Comparison of ENCODE assay signal across 11 cellular contexts in genomic region chr17:3666516-3666915, GRCh38. TPM values are rescaled to one million over a fixed set of nuclear protein-coding genes. Genes with fewer than 3 reads are reported as not detected.
DNase-seq lines count a peak whose midpoint lies in the region; ATAC-seq and TF ChIP-seq lines count a peak whose summit lies in the region.
"Had no signal": no experiment of that assay in that cellular context is flagged by ENCODE, and none has a peak within 500 bp of the region (broad histone marks: within the 10 kb centered on the region; RNA-seq: fewer than 3 reads in every experiment).

No MANE protein-coding gene starts in this region.

- H3K36me3 ChIP-seq in brain microvascular endothelial cell (replicated peaks) (peaks cover 23% of the 10 kb centered on the region), lung (ENCODE audit: control insufficient read depth in 2 of 2, insufficient read depth in 2 of 2, low read length in 2 of 2) (peaks cover 5 to 25% of the 10 kb centered on the region in 2 donors)

- H3K4me1 ChIP-seq in lung (ENCODE audit: control insufficient read depth in 2 of 2, insufficient read depth in 2 of 2, low read length in 2 of 2) = peaks cover 8 to 9% of the 10 kb centered on the region in 2 donors

- H3K36me3 Mint-ChIP-seq in activated CD4-positive, alpha-beta T cell treated with anti-CD3 and anti-CD28 coated beads, Interleukin-2, amount 10 ng/mL, durations not matched to agents 24 days and 14 days (ENCODE audit: low read depth) = peaks cover 12% of the 10 kb centered on the region

- H3K27ac ChIP-seq in brain microvascular endothelial cell (no peak overlapping the region), lung (ENCODE audit: low read depth in 1 of 2, low read length in 1 of 2) (peak overlapping the region; percentile 41 to 100), temporal lobe (ENCODE audit: low read depth, low read length) (peak overlapping the region; percentile 70)

- no peak overlapping the region for H3K27ac Mint-ChIP-seq in activated CD4-positive, alpha-beta T cell treated with anti-CD3 and anti-CD28 coated beads, Interleukin-2, amount 10 ng/mL, durations not matched to agents 24 days and 14 days

- no peaks in the 10 kb centered on the region for H3K9me3 ChIP-seq in lung (ENCODE audit: control insufficient read depth in 2 of 2, insufficient read depth in 1 of 2, low read length in 1 of 2)

- H3K4me3 ChIP-seq in brain microvascular endothelial cell (ENCODE audit: low read depth, low read length) (peak overlapping the region; percentile 36), lung (no peak overlapping the region)

- H3K27me3 ChIP-seq in brain microvascular endothelial cell (replicated peaks) (no peaks in the 10 kb centered on the region), lung (ENCODE audit: control insufficient read depth, insufficient read depth) (no peaks in the 10 kb centered on the region)

- in situ Hi-C loops in brain microvascular endothelial cell (cut with HindIII; ENCODE audit: low pct_ligation_motif_present, low sequenced_read_pairs) = no loop called here

- ATAC-seq in lung (ENCODE audit: insufficient read depth, low FRiP score) (no peak), GM21447 (IDR thresholded peaks at IDR 0.05; ENCODE audit: unreplicated experiment) (no peak), GM21737 (IDR thresholded peaks at IDR 0.05; ENCODE audit: unreplicated experiment) (no peak)

- H3K4me1 Mint-ChIP-seq in activated CD4-positive, alpha-beta T cell treated with anti-CD3 and anti-CD28 coated beads, Interleukin-2, amount 10 ng/mL, durations not matched to agents 24 days and 14 days = peaks cover 20% of the 10 kb centered on the region

- 81 to 90% methylated on average over 6 of the region's 6 CpGs for WGBS in lung, 2 donors

- H3K4me3 Mint-ChIP-seq in activated CD4-positive, alpha-beta T cell treated with anti-CD3 and anti-CD28 coated beads, Interleukin-2, amount 10 ng/mL, durations not matched to agents 24 days and 14 days = peak overlapping the region; percentile 28

- no peaks in the 10 kb centered on the region for H3K27me3 Mint-ChIP-seq in activated CD4-positive, alpha-beta T cell treated with anti-CD3 and anti-CD28 coated beads, Interleukin-2, amount 10 ng/mL, durations not matched to agents 24 days and 14 days

- intact Hi-C loops in activated CD4-positive, alpha-beta T cell treated with anti-CD3 and anti-CD28 coated beads, Interleukin-2, amount 10 ng/mL, durations not matched to agents 24 days and 14 days (cut with micrococcal nuclease) = no loop called here

- no peak for DNase-seq in activated CD4-positive, alpha-beta T cell treated with anti-CD3 and anti-CD28 coated beads, Interleukin-2, amount 10 ng/mL, durations not matched to agents 24 days and 14 days
- DNase-seq in activated CD4-positive, alpha-beta T cell treated with anti-CD3 and anti-CD28 coated beads for 4 hours = no peak
- DNase-seq in brain microvascular endothelial cell (no peak), lung (ENCODE audit: low spot score) (no peak)
- DNase-seq in NK-92 treated with Interleukin-12 subunit alpha and Interleukin-12 subunit beta, amount 100 ng/mL, for 24 hours (lab: John Stamatoyannopoulos, UW) = no peak
- DNase-seq: activated CD4-positive, alpha-beta T cell treated with anti-CD3 and anti-CD28 coated beads for 1 hour; HCEC 1CT; NCI-H748 treated with DMSO at 0.1 percent for 48 hours had no signal

- H3K9me3 Mint-ChIP-seq in activated CD4-positive, alpha-beta T cell treated with anti-CD3 and anti-CD28 coated beads, Interleukin-2, amount 10 ng/mL, durations not matched to agents 24 days and 14 days = no peaks in the 10 kb centered on the region

- TF ChIP-seq CTCF in brain microvascular endothelial cell (IDR thresholded peaks at IDR 0.05; ENCODE audit: low read depth, low read length, missing control alignments) = no peak
- no peak for TF ChIP-seq CTCF in lung (IDR thresholded peaks at IDR 0.05; ENCODE audit: control extremely low read depth, extremely low read depth)

RNA-seq across cellular contexts. Expression of gene TAX1BP3, which starts 1.9 kb away (rescaled TPM):
- total RNA-seq in activated CD4-positive, alpha-beta T cell treated with anti-CD3 and anti-CD28 coated beads, Interleukin-2, amount 10 ng/mL, durations not matched to agents 24 days and 14 days = 28.7 and 29.0 TPM in 2 replicates
- total RNA-seq in lung (100 to 1,000 TPM in 1 of 2 donors, 10 to 100 TPM in 1; 71.0 to 146 TPM), temporal lobe (18.2 TPM)
- 100 to 1,000 TPM in 1 of 2 donors, 10 to 100 TPM in 1; 69.7 to 123 TPM for polyA plus RNA-seq in lung

RNA-seq across cellular contexts. Expression of gene EMC6, which starts 2.1 kb away (rescaled TPM):
- 69.4 and 70.5 TPM in 2 replicates for total RNA-seq in activated CD4-positive, alpha-beta T cell treated with anti-CD3 and anti-CD28 coated beads, Interleukin-2, amount 10 ng/mL, durations not matched to agents 24 days and 14 days
- total RNA-seq in lung (10 to 100 TPM; 10.9 to 40.0 TPM), temporal lobe (8.4 TPM)
- 10 to 100 TPM; 85.0 to 93.4 TPM for polyA plus RNA-seq in lung

RNA-seq across cellular contexts. Expression of gene P2RX5, which starts 29.4 kb away (rescaled TPM):
- 92.3 and 92.8 TPM in 2 replicates for total RNA-seq in activated CD4-positive, alpha-beta T cell treated with anti-CD3 and anti-CD28 coated beads, Interleukin-2, amount 10 ng/mL, durations not matched to agents 24 days and 14 days
- total RNA-seq in lung (1 to 10 TPM; 2.0 to 4.7 TPM), temporal lobe (7.9 TPM)
- 1 to 10 TPM; 1.3 to 4.7 TPM for polyA plus RNA-seq in lung

RNA-seq across cellular contexts. Expression of gene CTNS, which starts 30.0 kb away (rescaled TPM):
- total RNA-seq in activated CD4-positive, alpha-beta T cell treated with anti-CD3 and anti-CD28 coated beads, Interleukin-2, amount 10 ng/mL, durations not matched to agents 24 days and 14 days = 46.7 and 48.1 TPM in 2 replicates
- total RNA-seq in lung (10 to 100 TPM; 14.3 to 24.9 TPM), temporal lobe (12.8 TPM)
- 10 to 100 TPM in 1 of 2 donors, 1 to 10 TPM in 1; 7.7 to 24.1 TPM for polyA plus RNA-seq in lung

RNA-seq across cellular contexts. Expression of gene SHPK, which starts 30.5 kb away (rescaled TPM):
- total RNA-seq in activated CD4-positive, alpha-beta T cell treated with anti-CD3 and anti-CD28 coated beads, Interleukin-2, amount 10 ng/mL, durations not matched to agents 24 days and 14 days = 20.6 and 21.2 TPM in 2 replicates
- total RNA-seq in lung = 10 to 100 TPM; 15.9 to 16.8 TPM
- polyA plus RNA-seq in lung = 1 to 10 TPM; 4.9 to 6.7 TPM
- total RNA-seq in temporal lobe = 6.6 TPM

Comparison
In these comparisons a context has a peak if more than half of its experiments do, and no peak if none do; other contexts are left out.
1. RNA of gene P2RX5, which starts 29.4 kb away (total RNA-seq): 92.3 to 92.8 TPM in activated CD4-positive, alpha-beta T cell treated with anti-CD3 and anti-CD28 coated beads, Interleukin-2, amount 10 ng/mL, durations not matched to agents 24 days and 14 days; 7.9 TPM in temporal lobe (single experiment) and 2.0 to 4.7 TPM in lung; every median in the first group is over 10 times any median in the second.